Comparison of ENCODE assay signal across 8 cellular contexts in genomic region chr4:51842554-51843308, GRCh38. TPM values are rescaled to one million over a fixed set of nuclear protein-coding genes. Genes with fewer than 3 reads are reported as not detected.
DNase-seq lines count a peak whose midpoint lies in the region; ATAC-seq and TF ChIP-seq lines count a peak whose summit lies in the region.

Gene DCUN1D4, plus strand, starts transcription at chr4:51843153. Its CDS starts 90 bp downstream, at chr4:51843243.

- peak within 1 kb of the TSS; percentile 87 for H3K27ac ChIP-seq in WERI-Rb-1
- peak within 1 kb of the TSS; percentile 62 for H3K27ac ChIP-seq in mammary epithelial cell (ENCODE audit: insufficient read depth, low read depth, low read length)
- H3K27ac ChIP-seq in skeletal muscle tissue (ENCODE audit: low read depth, low read length) = peak within 1 kb of the TSS; percentile 94

- H3K79me2 ChIP-seq in mammary epithelial cell (ENCODE audit: insufficient read depth, low read length) = peaks cover 40% of the 10 kb centered on the region

- H2AFZ ChIP-seq in mammary epithelial cell (ENCODE audit: low read depth, low read length) = peak within 1 kb of the TSS; percentile 100

- H4K20me1 ChIP-seq in mammary epithelial cell (ENCODE audit: insufficient read depth, low read length) = no peaks in the 10 kb centered on the region

- H3K4me3 ChIP-seq in WERI-Rb-1 (ENCODE audit: low read depth, low read length) (peak within 1 kb of the TSS; percentile 93), mammary epithelial cell (replicated peaks in 1 of 3; ENCODE audit: insufficient read depth in 1 of 3, low read depth in 2 of 3, low read length in 3 of 3) (peak within 1 kb of the TSS; percentile 83 to 94 (median 85)), iPS-18c (ENCODE audit: insufficient read depth, low read depth, low read length) (peak within 1 kb of the TSS; percentile 86), skeletal muscle tissue (ENCODE audit: low read length in 3 of 3) (peak within 1 kb of the TSS; percentile 86 to 94 (median 87))

- no peaks in the 10 kb centered on the region for H3K36me3 ChIP-seq in WERI-Rb-1
- H3K36me3 ChIP-seq in mammary epithelial cell (ENCODE audit: insufficient read depth, low read length) = no peaks in the 10 kb centered on the region
- H3K36me3 ChIP-seq in skeletal muscle tissue (ENCODE audit: control insufficient read depth in 3 of 3, insufficient read depth in 3 of 3, low read length in 3 of 3) = no peaks in the 10 kb centered on the region

- H3K9ac ChIP-seq in mammary epithelial cell (ENCODE audit: insufficient read depth, low read length) = peak within 1 kb of the TSS; percentile 69
- H3K9ac ChIP-seq in skeletal muscle tissue (ENCODE audit: low read depth in 1 of 3, low read length in 3 of 3) = peak within 1 kb of the TSS; percentile 87 to 88 (median 88)

- CTCF ChIA-PET in mammary epithelial cell (lab: Charles Lee; ENCODE audit: low non-redundant PET) = no interaction called here

- dilution Hi-C loops in mammary epithelial cell (cut with HindIII; ENCODE audit: low sequenced_read_pairs) = no loop called here

- peak within 1 kb of the TSS; percentile 95 for H3K4me2 ChIP-seq in mammary epithelial cell (ENCODE audit: insufficient read depth, low read depth, low read length)

- TF ChIP-seq CTCF in WERI-Rb-1 (IDR thresholded peaks at IDR 0.05; ENCODE audit: low read depth, low read length) (no peak), mammary epithelial cell (conservative IDR thresholded peaks at IDR 0.05 in 1 of 2, IDR thresholded peaks at IDR 0.05 in 1 of 2; ENCODE audit: extremely low read depth in 1 of 2, insufficient read depth in 1 of 2, low read depth in 1 of 2, low read length in 2 of 2) (peak in 1 of 2 donors; percentile 45)

- in situ Hi-C loops in mammary epithelial cell (cut with MboI; ENCODE audit: low sequenced_read_pairs in 2 of 2) = no loop called here

- H3K9me3 ChIP-seq in WERI-Rb-1 (ENCODE audit: severe bottlenecking) (no peaks in the 10 kb centered on the region), mammary epithelial cell (replicated peaks; ENCODE audit: insufficient read depth, low read length) (no peaks in the 10 kb centered on the region), iPS-18c (ENCODE audit: control insufficient read depth, insufficient read depth, low read length) (no peaks in the 10 kb centered on the region), skeletal muscle tissue (ENCODE audit: control insufficient read depth in 3 of 3, low read length in 3 of 3) (no peaks in the 10 kb centered on the region)

- peak; percentile 100 for DNase-seq in AG08395 (ENCODE audit: low spot score)
- DNase-seq in NCI-H2227 (lab: John Stamatoyannopoulos, UW; ENCODE audit: unreplicated experiment) = peak; percentile 98
- peak; percentile 100 for DNase-seq in WERI-Rb-1
- peak; percentile 100 for DNase-seq in mammary epithelial cell

- peak; percentile 96 for ATAC-seq in GM18873 (IDR thresholded peaks at IDR 0.05; ENCODE audit: low FRiP score, unreplicated experiment)
- peak; percentile 90 for ATAC-seq in HG03139 (IDR thresholded peaks at IDR 0.05; ENCODE audit: unreplicated experiment)

- BruUV-seq in mammary epithelial cell (replicated peaks; lab: Mats Ljungman, UMichigan) = no TSS peak

- H3K4me1 ChIP-seq in mammary epithelial cell (ENCODE audit: insufficient read depth, low read length) (peaks cover 4% of the 10 kb centered on the region), skeletal muscle tissue (ENCODE audit: control insufficient read depth in 3 of 3, insufficient read depth in 3 of 3, low read length in 3 of 3) (peaks cover 7 to 11% (median 8%) of the 10 kb centered on the region in 3 donors)

- H3K27me3 ChIP-seq in WERI-Rb-1 (ENCODE audit: insufficient read depth, low read depth, severe bottlenecking) (no peaks in the 10 kb centered on the region), mammary epithelial cell (ENCODE audit: insufficient read depth, low read length) (no peaks in the 10 kb centered on the region), skeletal muscle tissue (ENCODE audit: control insufficient read depth in 3 of 3, insufficient read depth in 3 of 3, low read length in 3 of 3) (no peaks in the 10 kb centered on the region)

- under 1% methylated on average over 17 of the region's 68 CpGs for WGBS in mammary epithelial cell (ENCODE audit: low coverage, missing lambda C conversion rate)

- intact Hi-C loops in mammary epithelial cell (cut with micrococcal nuclease) = loop anchor here (5.0 kb wide), 1 partner anchor 195 kb away; the partner anchor contains the start of gene SGCB

RNA-seq across cellular contexts. Expression of gene DCUN1D4, which starts in this region (rescaled TPM):
- total RNA-seq in mammary epithelial cell (10 to 100 TPM; 43.5 to 66.5 TPM), skeletal muscle tissue (28.2 TPM)
- polyA plus RNA-seq in mammary epithelial cell = 40.7 TPM
- 173 TPM for polyA minus RNA-seq in mammary epithelial cell

Comparison
In these comparisons a context has a peak if more than half of its experiments do, and no peak if none do; other contexts are left out.
1. Peak in every context shown above with its lines: DNase-seq, ATAC-seq, H3K4me3 ChIP-seq and H3K27ac ChIP-seq.